Comparison of ENCODE assay signal across 7 cellular contexts in the genomic region with DNA sequence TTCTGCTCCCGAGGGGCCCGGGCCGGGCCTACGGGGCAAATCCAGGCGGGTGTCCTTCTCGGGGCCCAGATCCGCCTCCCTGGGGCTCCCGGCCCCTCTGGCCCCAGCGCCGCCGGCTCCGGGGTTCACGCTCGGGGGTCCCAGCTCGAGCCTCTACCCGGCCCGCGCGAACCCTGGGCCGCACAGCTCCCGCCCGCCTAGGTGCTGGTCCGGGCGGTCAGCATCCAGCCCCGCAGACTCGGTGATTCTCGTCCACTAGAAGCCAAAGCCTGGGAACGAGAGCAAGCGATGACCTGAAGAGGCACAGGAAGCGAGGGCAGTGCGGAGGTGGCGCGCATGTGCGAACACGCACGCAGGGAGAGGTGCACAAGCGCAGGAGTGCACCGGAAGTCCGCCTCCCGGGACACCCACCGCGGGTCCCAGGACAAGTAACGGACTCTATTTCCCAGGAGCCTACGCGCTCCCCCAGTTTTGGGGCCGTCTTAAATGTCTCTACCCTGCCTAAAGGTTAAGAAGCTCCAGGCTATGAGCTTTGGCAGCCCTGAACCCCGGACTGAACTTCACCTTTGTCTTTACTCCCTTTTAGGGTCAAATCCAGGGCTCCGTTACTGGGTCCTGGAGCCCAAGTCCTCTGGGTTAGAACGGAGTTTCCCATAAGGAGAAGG. TPM values are rescaled to one million over a fixed set of nuclear protein-coding genes. Genes with fewer than 3 reads are reported as not detected.
DNase-seq lines count a peak whose midpoint lies in the region; ATAC-seq, FAIRE-seq and TF ChIP-seq lines count a peak whose summit lies in the region.
"Not testable (repeated sequence)": the region's sequence is repeated elsewhere in the genome, so short reads cannot be mapped to it uniquely, and the experiment has no call there.

TSS of gene POM121C (minus strand) at position 321 of the 665 bp plus-strand sequence. CDS start 44,803 bp downstream, outside the sequence.

- H3K36me3 Mint-ChIP-seq in T-helper 2 cell treated with Interferon-gamma antibody and Interleukin-4, amounts not matched to agents 5 μg/mL and 100 μg/mL, for 36 hours (ENCODE audit: low read depth) = peaks cover 10% of the 10 kb centered on the region

- TF ChIP-seq CTCF in ascending aorta (IDR thresholded peaks at IDR 0.05) = not testable (repeated sequence)

- H3K27me3 Mint-ChIP-seq in T-helper 2 cell treated with Interferon-gamma antibody and Interleukin-4, amounts not matched to agents 5 μg/mL and 100 μg/mL, for 36 hours (ENCODE audit: low read depth) = not testable (repeated sequence)

- H3K27me3 ChIP-seq in ascending aorta = not testable (repeated sequence)

- intact Hi-C loops in ascending aorta (cut with DNase I) = not testable (repeated sequence)

- H3K27ac Mint-ChIP-seq in T-helper 2 cell treated with Interferon-gamma antibody and Interleukin-4, amounts not matched to agents 5 μg/mL and 100 μg/mL, for 36 hours = peak within 1 kb of the TSS; percentile 78

- H3K4me3 Mint-ChIP-seq in T-helper 2 cell treated with Interferon-gamma antibody and Interleukin-4, amounts not matched to agents 5 μg/mL and 100 μg/mL, for 36 hours = peak within 1 kb of the TSS; percentile 87

- FAIRE-seq in GM18507 (lab: Jason Lieb, UNC) = peak; percentile 71

- DNase-seq in GM18507 (ENCODE audit: extremely low spot score, insufficient read length, low read depth) (peak; percentile 70), NCI-H1930 (lab: John Stamatoyannopoulos, UW) (peak; percentile 82 to 86), ascending aorta (ENCODE audit: low spot score in 2 of 2) (peak; percentile 74 to 97), hepatic stellate cell (ENCODE audit: low spot score) (peak; percentile 82), retina (peak; percentile 92)
- peak; percentile 88 for DNase-seq in T-helper 2 cell treated with Interferon-gamma antibody and Interleukin-4, amounts not matched to agents 5 μg/mL and 100 μg/mL, for 36 hours (ENCODE audit: low spot score)

- H3K36me3 ChIP-seq in ascending aorta = not testable (repeated sequence)

- peak within 1 kb of the TSS; percentile 70 to 77 for H3K4me3 ChIP-seq in ascending aorta

- H3K4me1 ChIP-seq in ascending aorta = not testable (repeated sequence)

- not testable (repeated sequence) for H3K4me1 Mint-ChIP-seq in T-helper 2 cell treated with Interferon-gamma antibody and Interleukin-4, amounts not matched to agents 5 μg/mL and 100 μg/mL, for 36 hours (ENCODE audit: low read depth)

- peak; percentile 93 for ATAC-seq in HG02973 (IDR thresholded peaks at IDR 0.05; ENCODE audit: unreplicated experiment)

- H3K9me3 Mint-ChIP-seq in T-helper 2 cell treated with Interferon-gamma antibody and Interleukin-4, amounts not matched to agents 5 μg/mL and 100 μg/mL, for 36 hours = not testable (repeated sequence)

- not testable (repeated sequence) for H3K9me3 ChIP-seq in ascending aorta

- peak within 1 kb of the TSS; percentile 78 to 87 for H3K27ac ChIP-seq in ascending aorta

RNA-seq across cellular contexts. Expression of gene POM121C, which starts in this region (rescaled TPM):
- 12.1 TPM for total RNA-seq in ascending aorta

Comparison
In these comparisons a context has a peak if more than half of its experiments do, and no peak if none do; other contexts are left out.
1. Peak in every context shown above with its lines: DNase-seq, ATAC-seq, H3K4me3 ChIP-seq and H3K27ac ChIP-seq.